In genomic region chr22:31238057-31238456, GRCh38 we compare ENCODE assay signal across 20 cellular contexts. TPM values are rescaled to one million over a fixed set of nuclear protein-coding genes. Genes with fewer than 3 reads are reported as not detected.
DNase-seq lines count a peak whose midpoint lies in the region; ATAC-seq and FAIRE-seq lines count a peak whose summit lies in the region.
"Had no signal": no experiment of that assay in that cellular context is flagged by ENCODE, and none has a peak within 500 bp of the region (broad histone marks: within the 10 kb centered on the region; RNA-seq: fewer than 3 reads in every experiment).

No MANE protein-coding gene starts in this region.

- ATAC-seq in activated CD4-positive, CD25-positive, alpha-beta regulatory T cell treated with anti-CD3 and anti-CD28 coated beads, Interleukin-2, amount 50 U/mL, for 24 hours = peak; percentile 44 to 65
- peak; percentile 57 for ATAC-seq in HG03460 (IDR thresholded peaks at IDR 0.05; ENCODE audit: unreplicated experiment)
- ATAC-seq in HG02623 (IDR thresholded peaks at IDR 0.05; ENCODE audit: unreplicated experiment) = no peak
- no peak for ATAC-seq in HG02885 (IDR thresholded peaks at IDR 0.05; ENCODE audit: poor library complexity, unreplicated experiment)
- ATAC-seq: gastrocnemius medialis, HCT116 had no signal

- FAIRE-seq in GM18507 (lab: Jason Lieb, UNC) = peak; percentile 59

- DNase-seq in activated CD4-positive, CD25-positive, alpha-beta regulatory T cell treated with anti-CD3 and anti-CD28 coated beads, Interleukin-2, amount 50 U/mL, for 72 hours = no peak
- DNase-seq in GM18507 (ENCODE audit: extremely low spot score, insufficient read length, low read depth) = peak; percentile 32
- DNase-seq in dermis blood vessel endothelial cell = peak; percentile 34
- DNase-seq in KG1 (lab: John Stamatoyannopoulos, UW) = no peak
- DNase-seq: activated CD4-positive, alpha-beta T cell treated with anti-CD3 and anti-CD28 coated beads, Interleukin-2, amount 50 U/mL, for 48 hours; activated naive CD4-positive, alpha-beta T cell; activated T-cell treated with anti-CD3 and anti-CD28 coated beads, Interleukin-2, amount 50 U/mL, for 1 hour; anterior cingulate cortex; central memory CD4-positive, alpha-beta T cell; gastrocnemius medialis; kidney glomerular epithelial cell; NCI-H146; NCI-H69; SHP77; stimulated activated CD8-positive, alpha-beta memory T cell treated with anti-CD3 and anti-CD28 coated beads, Interleukin-4, amount 100 ng/mL, for 48 hours had no signal

RNA-seq across cellular contexts. Expression of gene LIMK2, which starts 26.0 kb away (rescaled TPM):
- 94.0 and 103 TPM in 2 replicates for total RNA-seq in dermis blood vessel endothelial cell

RNA-seq across cellular contexts. Expression of gene PIK3IP1, which starts 54.2 kb away (rescaled TPM):
- total RNA-seq in dermis blood vessel endothelial cell = 15.4 and 17.2 TPM in 2 replicates

Comparison
In these comparisons a context has a peak if more than half of its experiments do, and no peak if none do; other contexts are left out.
1. ATAC-seq: peak in activated CD4-positive, CD25-positive, alpha-beta regulatory T cell treated with anti-CD3 and anti-CD28 coated beads, Interleukin-2, amount 50 U/mL, for 24 hours (2 of 2) and HG03460 (single experiment); none in HG02623 (single experiment) and HG02885 (single experiment).
2. DNase-seq: peak in GM18507 (single experiment) and dermis blood vessel endothelial cell (single experiment); none in activated CD4-positive, CD25-positive, alpha-beta regulatory T cell treated with anti-CD3 and anti-CD28 coated beads, Interleukin-2, amount 50 U/mL, for 72 hours (single experiment) and KG1 (single experiment).